9 cellular contexts compared by ENCODE assay signal in genomic region chr5:178207183-178207916, GRCh38. TPM values are rescaled to one million over a fixed set of nuclear protein-coding genes. Genes with fewer than 3 reads are reported as not detected.
DNase-seq lines count a peak whose midpoint lies in the region; ATAC-seq and TF ChIP-seq lines count a peak whose summit lies in the region.
"Had no signal": no experiment of that assay in that cellular context is flagged by ENCODE, and none has a peak within 500 bp of the region (broad histone marks: within the 10 kb centered on the region; RNA-seq: fewer than 3 reads in every experiment).

No MANE protein-coding gene starts in this region.

- peak overlapping the region; percentile 99 for H3K4me3 Mint-ChIP-seq in MCF 10A (ENCODE audit: unreplicated experiment)

- TF ChIP-seq CTCF in AG04450 (IDR thresholded peaks at IDR 0.05; ENCODE audit: low read depth, low read length) (no peak), LNCaP clone FGC (IDR thresholded peaks at IDR 0.05; ENCODE audit: control insufficient read depth, extremely low read depth, insufficient read depth) (no peak), MCF 10A (IDR thresholded peaks at IDR 0.05; ENCODE audit: unreplicated experiment) (no peak), mucosa of descending colon (IDR thresholded peaks at IDR 0.05) (no peak), WERI-Rb-1 (IDR thresholded peaks at IDR 0.05; ENCODE audit: low read depth, low read length) (no peak)

- H3K4me3 ChIP-seq in AG04450 (ENCODE audit: low read depth, low read length) (peak overlapping the region; percentile 75), LNCaP clone FGC (ENCODE audit: low read depth, low read length) (peak overlapping the region; percentile 80; the same call in 1 of the 2 replicates), mucosa of descending colon (no peak overlapping the region), WERI-Rb-1 (ENCODE audit: low read depth, low read length) (no peak overlapping the region)

- H3K27ac ChIP-seq in AG04450 (ENCODE audit: low read depth, low read length) (no peak overlapping the region), WERI-Rb-1 (no peak overlapping the region)

- H3K27me3 Mint-ChIP-seq in MCF 10A (ENCODE audit: insufficient read depth, unreplicated experiment) = no peaks in the 10 kb centered on the region

- H3K27me3 ChIP-seq in AG04450 (ENCODE audit: control insufficient read depth, insufficient read depth, low read length) (no peaks in the 10 kb centered on the region), WERI-Rb-1 (ENCODE audit: insufficient read depth, low read depth, severe bottlenecking) (no peaks in the 10 kb centered on the region)

- H3K27ac Mint-ChIP-seq in MCF 10A (ENCODE audit: low read depth, unreplicated experiment) = peak overlapping the region; percentile 85

- H3K4me1 Mint-ChIP-seq in MCF 10A (ENCODE audit: insufficient read depth, unreplicated experiment) = peaks cover 32% of the 10 kb centered on the region

- POLR2A ChIA-PET in AG04450 (lab: Yijun Ruan, JAX) (no interaction called here), MCF 10A (lab: Yijun Ruan, JAX) (interaction anchor here (0.6 to 4.9 kb wide), 12 partner anchors 9 to 423 kb away, joined by 3 to 44 read pairs (median 6); partner anchors contain the start of genes NHP2 and PHYKPL)

- H3K9me3 Mint-ChIP-seq in MCF 10A (ENCODE audit: unreplicated experiment) = no peaks in the 10 kb centered on the region

- TF ChIP-seq POLR2A in GM18505 (IDR thresholded peaks at IDR 0.05; ENCODE audit: borderline replicate concordance, extremely low read depth, insufficient read depth, insufficient read length) = no peak

- no peaks in the 10 kb centered on the region; the same call in 1 of the 2 replicates for H3K9me3 ChIP-seq in AG04450 (ENCODE audit: control insufficient read depth, insufficient read depth, low read length)
- no peaks in the 10 kb centered on the region for H3K9me3 ChIP-seq in mucosa of descending colon
- no peaks in the 10 kb centered on the region for H3K9me3 ChIP-seq in WERI-Rb-1 (ENCODE audit: severe bottlenecking)

- no TSS peak for BruUV-seq in MCF 10A (replicated peaks; lab: Mats Ljungman, UMichigan)

- intact Hi-C loops in MCF 10A (cut with micrococcal nuclease) (no loop called here), mucosa of descending colon (cut with DNase I, micrococcal nuclease) (no loop called here)

- H3K36me3 ChIP-seq in mucosa of descending colon (ENCODE audit: low read depth) = peaks cover 8% of the 10 kb centered on the region
- peaks cover 71% of the 10 kb centered on the region for H3K36me3 ChIP-seq in WERI-Rb-1

- DNase-seq in AG04450 (ENCODE audit: low read depth, low spot score) (no peak), LNCaP clone FGC (ENCODE audit: low read depth) (peak; percentile 97), MCF 10A (ENCODE audit: unreplicated experiment) (peak; percentile 96), mucosa of descending colon (peak; percentile 70 to 86 (median 71)), WERI-Rb-1 (no peak)

- ATAC-seq in mucosa of descending colon (peak; percentile 60), GM18505 (IDR thresholded peaks at IDR 0.05; ENCODE audit: unreplicated experiment) (no peak), HG03139 (IDR thresholded peaks at IDR 0.05; ENCODE audit: unreplicated experiment) (no peak), GM18909 (IDR thresholded peaks at IDR 0.05; ENCODE audit: poor library complexity, unreplicated experiment) (no peak)

- peaks cover 82% of the 10 kb centered on the region for H3K36me3 Mint-ChIP-seq in MCF 10A (ENCODE audit: insufficient read depth, unreplicated experiment)

- CTCF ChIA-PET in AG04450 (lab: Charles Lee) (interaction anchor here (0.5 to 1.3 kb wide), 3 partner anchors 11 to 390 kb away, joined by 3 read pairs; no protein-coding TSS in a partner anchor), MCF 10A (lab: Yijun Ruan, JAX) (interaction anchor here (0.7 to 1.7 kb wide), 7 partner anchors 20 to 433 kb away, joined by 3 to 7 read pairs (median 4); no protein-coding TSS in a partner anchor)

- peaks cover 45% of the 10 kb centered on the region for H3K4me1 ChIP-seq in mucosa of descending colon (ENCODE audit: low read depth)

RNA-seq across cellular contexts. Expression of gene HNRNPAB, which starts 3.0 kb away (rescaled TPM):
- 90.9 and 102 TPM in 2 replicates for polyA plus RNA-seq in AG04450 (2011; rRNA removed)
- polyA minus RNA-seq in AG04450 (2011; rRNA and poly(A)+ RNA removed) = 39.4 and 45.6 TPM in 2 replicates
- 313 and 364 TPM in 2 replicates for total RNA-seq in MCF 10A (2022)
- 100 to 1,000 TPM; 209 to 327 (median 244) TPM for total RNA-seq in mucosa of descending colon

RNA-seq across cellular contexts. Expression of gene GMCL2, which starts 20.2 kb away (rescaled TPM):
- not detected in 2 replicates for polyA plus RNA-seq in AG04450 (2011; rRNA removed)
- not detected in 2 replicates for polyA minus RNA-seq in AG04450 (2011; rRNA and poly(A)+ RNA removed)
- total RNA-seq in MCF 10A (2022) (not detected in 2 replicates), mucosa of descending colon (not detected)
- total RNA-seq: temporal lobe had no signal

RNA-seq across cellular contexts. Expression of gene PHYKPL, which starts 25.3 kb away (rescaled TPM):
- polyA plus RNA-seq in AG04450 (2011; rRNA removed) = 33.4 and 36.0 TPM in 2 replicates
- polyA minus RNA-seq in AG04450 (2011; rRNA and poly(A)+ RNA removed) = 58.1 and 68.2 TPM in 2 replicates
- total RNA-seq in MCF 10A (2022) = 112 and 115 TPM in 2 replicates
- 100 to 1,000 TPM; 179 to 331 (median 194) TPM for total RNA-seq in mucosa of descending colon

RNA-seq across cellular contexts. Expression of gene NHP2, which starts 53.7 kb away (rescaled TPM):
- 93.1 and 108 TPM in 2 replicates for polyA plus RNA-seq in AG04450 (2011; rRNA removed)
- polyA minus RNA-seq in AG04450 (2011; rRNA and poly(A)+ RNA removed) = 32.4 and 32.7 TPM in 2 replicates
- 322 and 327 TPM in 2 replicates for total RNA-seq in MCF 10A (2022)
- 10 to 100 TPM; 64.8 to 90.2 (median 68.5) TPM for total RNA-seq in mucosa of descending colon

Comparison
In these comparisons a context has a peak if more than half of its experiments do, and no peak if none do; other contexts are left out.
1. DNase-seq: peak in LNCaP clone FGC (single experiment), MCF 10A (single experiment) and mucosa of descending colon (3 of 3); none in AG04450 (single experiment) and WERI-Rb-1 (single experiment).
2. H3K4me3 ChIP-seq: peak in AG04450 (single experiment) and LNCaP clone FGC (single experiment); none in mucosa of descending colon (single experiment) and WERI-Rb-1 (single experiment).